ENCODE assay signal across 13 cellular contexts in genomic region chr2:30662268-30663131, GRCh38.
DNase-seq lines count a peak whose midpoint lies in the region; ATAC-seq and TF ChIP-seq lines count a peak whose summit lies in the region.
"Had no signal": no experiment of that assay in that cellular context is flagged by ENCODE, and none has a peak within 500 bp of the region (broad histone marks: within the 10 kb centered on the region; RNA-seq: fewer than 3 reads in every experiment).

No MANE protein-coding gene starts in this region.

- CTCF ChIA-PET in A673 (lab: Charles Lee): no interaction called here

- TF ChIP-seq CTCF in NB4 (IDR thresholded peaks at IDR 0.05; ENCODE audit: low read depth, low read length) (no peak), A673 (conservative IDR thresholded peaks at IDR 0.05; ENCODE audit: low read depth, low read length) (no peak)

- no peak for ATAC-seq in HG03378 (IDR thresholded peaks at IDR 0.05; ENCODE audit: unreplicated experiment)

- H3K9me3 ChIP-seq in A673 (ENCODE audit: low read depth, low read length, poor library complexity, severe bottlenecking): no peaks in the 10 kb centered on the region

- DNase-seq in DMS153 treated with DMSO at 0.1 percent for 48 hours (lab: John Stamatoyannopoulos, UW; ENCODE audit: unreplicated experiment) (peak; percentile 75), NB4 (ENCODE audit: low read depth) (peak; percentile 13), SHP77 treated with DMSO at 0.1 percent for 48 hours (lab: John Stamatoyannopoulos, UW) (peak; percentile 73), left kidney (ENCODE audit: low read depth, low spot score) (peak; percentile 85), A673 (ENCODE audit: low spot score) (no peak), COLO829 (ENCODE audit: low spot score) (no peak), kidney glomerular epithelial cell (lab: John Stamatoyannopoulos, UW) (no peak)
- DNase-seq: activated T-cell treated with anti-CD3 and anti-CD28 coated beads for 4 hours; CD4-positive, alpha-beta T cell; erythroblast; nephron progenitor cell; stimulated activated CD4-positive, alpha-beta T cell treated with anti-CD3 and anti-CD28 coated beads, Interleukin-12 subunit alpha, Interleukin-12 subunit beta, amount 100 ng/mL, for 4 hours had no signal

- intact Hi-C loops in A673 (cut with micrococcal nuclease; ENCODE audit: unreplicated experiment): no loop called here

- POLR2A ChIA-PET in A673 (lab: Charles Lee; ENCODE audit: low non-redundant PET): no interaction called here

- H3K27ac ChIP-seq in A673 (ENCODE audit: low read depth, low read length, poor library complexity, severe bottlenecking): no peak overlapping the region

- BruUV-seq in A673 (replicated peaks; lab: Mats Ljungman, UMichigan): no TSS peak

- no peaks in the 10 kb centered on the region for H3K36me3 ChIP-seq in A673 (ENCODE audit: insufficient read depth, low read length, poor library complexity, severe bottlenecking)

- H3K27me3 ChIP-seq in A673 (replicated peaks; ENCODE audit: insufficient read depth, low read depth, low read length, poor library complexity): no peaks in the 10 kb centered on the region

- no peaks in the 10 kb centered on the region for H3K4me1 ChIP-seq in A673 (ENCODE audit: insufficient read depth, low read length, poor library complexity, severe bottlenecking)

- H3K4me3 ChIP-seq in NB4 (ENCODE audit: low read depth, low read length): no peak overlapping the region
- no peak overlapping the region for H3K4me3 ChIP-seq in A673 (ENCODE audit: low read depth, low read length, poor library complexity, severe bottlenecking)

- no peak for TF ChIP-seq POLR2A in NB4 (IDR thresholded peaks at IDR 0.05; ENCODE audit: extremely low read depth, insufficient read length)

Comparison
In these comparisons a context has a peak if more than half of its experiments do, and no peak if none do; other contexts are left out.
1. DNase-seq: peak in DMS153 treated with DMSO at 0.1 percent for 48 hours (single experiment), NB4 (single experiment), SHP77 treated with DMSO at 0.1 percent for 48 hours (single experiment) and left kidney (single experiment); none in A673 (single experiment), COLO829 (single experiment) and kidney glomerular epithelial cell (single experiment).